ENCODE assay signal across 10 cellular contexts in genomic region chr1:67688526-67689219, GRCh38. TPM values are rescaled to one million over a fixed set of nuclear protein-coding genes. Genes with fewer than 3 reads are reported as not detected.
A peak's percentile ranks its signal among the peaks of the same experiment; 100 is the strongest.
DNase-seq lines count a peak whose midpoint lies in the region; ATAC-seq and TF ChIP-seq lines count a peak whose summit lies in the region.
"Had no signal": no experiment of that assay in that cellular context is flagged by ENCODE, and none has a peak within 500 bp of the region (broad histone marks: within the 10 kb centered on the region; RNA-seq: fewer than 3 reads in every experiment).

No MANE protein-coding gene starts in this region.

- H2BK15ac ChIP-seq in IMR-90 (ENCODE audit: low read depth, low read length) (no peak overlapping the region), mesenchymal stem cell (ENCODE audit: low read depth, poor library complexity, severe bottlenecking) (no peak overlapping the region)

- peak overlapping the region; percentile 37 for H3K4me3 Mint-ChIP-seq in activated CD8-positive, alpha-beta T cell treated with anti-CD3 and anti-CD28 coated beads for 36 hours
- H3K4me3 Mint-ChIP-seq in activated CD4-positive, alpha-beta T cell treated with anti-CD3 and anti-CD28 coated beads, Interleukin-2, amount 10 ng/mL, durations not matched to agents 7 days and 5 days: no peak overlapping the region

- peaks cover 39% of the 10 kb centered on the region for H3K4me1 Mint-ChIP-seq in activated CD8-positive, alpha-beta T cell treated with anti-CD3 and anti-CD28 coated beads for 36 hours (ENCODE audit: low read depth)
- peaks cover 34% of the 10 kb centered on the region for H3K4me1 Mint-ChIP-seq in activated CD4-positive, alpha-beta T cell treated with anti-CD3 and anti-CD28 coated beads, Interleukin-2, amount 10 ng/mL, durations not matched to agents 7 days and 5 days

- H3K9ac ChIP-seq in IMR-90 (ENCODE audit: low read depth, low read length) (peak overlapping the region; percentile 9; the same call in 1 of the 2 replicates), mesenchymal stem cell (ENCODE audit: low read length) (peak overlapping the region; percentile 98)

- H3K36me3 ChIP-seq in IMR-90 (ENCODE audit: control insufficient read depth, insufficient read depth, low read length) (peaks cover 12% of the 10 kb centered on the region), mesenchymal stem cell (ENCODE audit: control insufficient read depth in 1 of 2, insufficient read depth in 2 of 2, low read depth in 1 of 2, low read length in 2 of 2) (peaks cover 4 to 36% of the 10 kb centered on the region in 2 experiments), transverse colon (peaks cover 0 to 7% (median 3%) of the 10 kb centered on the region in 4 donors)

- ATAC-seq in IMR-90 (ENCODE audit: low read depth): no peak
- no peak for ATAC-seq in activated CD8-positive, alpha-beta T cell treated with anti-CD3 and anti-CD28 coated beads for 36 hours
- ATAC-seq in HG02763 (IDR thresholded peaks at IDR 0.05; ENCODE audit: unreplicated experiment): no peak

- POLR2A ChIA-PET in IMR-90 (lab: Charles Lee; ENCODE audit: unreplicated experiment): interaction anchor here (1.3 kb wide), 1 partner anchor 117 kb away, joined by 3 read pairs; no protein-coding TSS in a partner anchor
- POLR2A ChIA-PET in activated CD8-positive, alpha-beta T cell treated with anti-CD3 and anti-CD28 coated beads for 36 hours (lab: Charles Lee): no interaction called here
- POLR2A ChIA-PET in activated CD4-positive, alpha-beta T cell treated with anti-CD3 and anti-CD28 coated beads, Interleukin-2, amount 10 ng/mL, durations not matched to agents 7 days and 5 days (lab: Charles Lee): interaction anchor here (0.8 kb wide), 1 partner anchor 15 kb away, joined by 3 read pairs; no protein-coding TSS in a partner anchor

- CTCF ChIA-PET in IMR-90 (lab: Yijun Ruan, JAX): interaction anchor here (1.3 kb wide), 1 partner anchor 153 kb away, joined by 4 read pairs; no protein-coding TSS in a partner anchor
- CTCF ChIA-PET in activated CD8-positive, alpha-beta T cell treated with anti-CD3 and anti-CD28 coated beads for 36 hours (lab: Charles Lee): interaction anchor here (0.7 to 1.8 kb wide), 6 partner anchors 12 to 127 kb away, joined by 3 to 6 read pairs (median 4); no protein-coding TSS in a partner anchor
- CTCF ChIA-PET in activated CD4-positive, alpha-beta T cell treated with anti-CD3 and anti-CD28 coated beads, Interleukin-2, amount 10 ng/mL, durations not matched to agents 7 days and 5 days (lab: Charles Lee): interaction anchor here (1.1 kb wide), 1 partner anchor 13 kb away, joined by 3 read pairs; no protein-coding TSS in a partner anchor

- H3K4me3 ChIP-seq in IMR-90 (ENCODE audit: insufficient read depth, low read depth, low read length) (no peak overlapping the region), mesenchymal stem cell (ENCODE audit: insufficient read depth in 1 of 2, low read depth in 1 of 2, low read length in 2 of 2) (peak overlapping the region in 1 of 2 experiments; percentile 91), transverse colon (no peak overlapping the region)

- H3K4me2 ChIP-seq in IMR-90 (ENCODE audit: low read depth, low read length): no peak overlapping the region
- H3K4me2 ChIP-seq in mesenchymal stem cell (ENCODE audit: low read length, poor library complexity, severe bottlenecking): peak overlapping the region; percentile 27

- TF ChIP-seq CTCF in IMR-90 (conservative IDR thresholded peaks at IDR 0.05; ENCODE audit: low read depth, low read length): no peak
- no peak for TF ChIP-seq CTCF in activated CD8-positive, alpha-beta T cell treated with anti-CD3 and anti-CD28 coated beads for 36 hours (IDR thresholded peaks at IDR 0.05)
- no peak for TF ChIP-seq CTCF in transverse colon (IDR thresholded peaks at IDR 0.05)

- H3K27me3 Mint-ChIP-seq in activated CD8-positive, alpha-beta T cell treated with anti-CD3 and anti-CD28 coated beads for 36 hours: no peaks in the 10 kb centered on the region
- no peaks in the 10 kb centered on the region for H3K27me3 Mint-ChIP-seq in activated CD4-positive, alpha-beta T cell treated with anti-CD3 and anti-CD28 coated beads, Interleukin-2, amount 10 ng/mL, durations not matched to agents 7 days and 5 days

- peak overlapping the region in 1 of 2 experiments; percentile 17; a peak in 1 of 4 replicates for H4K8ac ChIP-seq in IMR-90 (ENCODE audit: low read depth in 2 of 2, low read length in 2 of 2)
- no peak overlapping the region for H4K8ac ChIP-seq in mesenchymal stem cell (ENCODE audit: low read length)

- H2BK120ac ChIP-seq in IMR-90 (ENCODE audit: low read depth, low read length) (peak overlapping the region; percentile 45; the same call in 1 of the 2 replicates), mesenchymal stem cell (ENCODE audit: low read depth, low read length) (no peak overlapping the region)

- H2AK9ac ChIP-seq in IMR-90 (replicated peaks; ENCODE audit: low read depth, low read length, poor library complexity): no peak overlapping the region

- H3K14ac ChIP-seq in IMR-90 (replicated peaks; ENCODE audit: low read depth, low read length) (peak overlapping the region; percentile 53), mesenchymal stem cell (ENCODE audit: low read length in 2 of 2) (no peak overlapping the region)

- H3K27ac Mint-ChIP-seq in activated CD8-positive, alpha-beta T cell treated with anti-CD3 and anti-CD28 coated beads for 36 hours: peak overlapping the region; percentile 45
- H3K27ac Mint-ChIP-seq in activated CD4-positive, alpha-beta T cell treated with anti-CD3 and anti-CD28 coated beads, Interleukin-2, amount 10 ng/mL, durations not matched to agents 7 days and 5 days: no peak overlapping the region

- H3K18ac ChIP-seq in IMR-90 (ENCODE audit: low read depth, low read length) (no peak overlapping the region), mesenchymal stem cell (ENCODE audit: low read depth in 1 of 2, low read length in 2 of 2) (no peak overlapping the region)

- peak overlapping the region in 1 of 2 experiments; percentile 9 for H2BK12ac ChIP-seq in mesenchymal stem cell (ENCODE audit: low read length in 2 of 2)

- H2BK5ac ChIP-seq in IMR-90 (ENCODE audit: low read depth, low read length, poor library complexity, severe bottlenecking): peak overlapping the region; percentile 12
- H2BK5ac ChIP-seq in mesenchymal stem cell (ENCODE audit: low read depth, low read length, poor library complexity, severe bottlenecking): peak overlapping the region; percentile 66

- H3K9me3 ChIP-seq in IMR-90 (ENCODE audit: control insufficient read depth, insufficient read depth, low read length): no peaks in the 10 kb centered on the region
- no peaks in the 10 kb centered on the region for H3K9me3 ChIP-seq in mesenchymal stem cell (ENCODE audit: control insufficient read depth, low read length)
- H3K9me3 ChIP-seq in transverse colon: no peaks in the 10 kb centered on the region

- no peak overlapping the region for H4K91ac ChIP-seq in IMR-90 (ENCODE audit: insufficient read depth, low read depth, low read length)
- no peak overlapping the region for H4K91ac ChIP-seq in mesenchymal stem cell (ENCODE audit: low read length)

- peaks cover 7% of the 10 kb centered on the region for H3K9me1 ChIP-seq in IMR-90 (ENCODE audit: insufficient read depth, low read length)

- peaks cover 38% of the 10 kb centered on the region for H3K36me3 Mint-ChIP-seq in activated CD8-positive, alpha-beta T cell treated with anti-CD3 and anti-CD28 coated beads for 36 hours (ENCODE audit: low read depth)
- peaks cover 26% of the 10 kb centered on the region for H3K36me3 Mint-ChIP-seq in activated CD4-positive, alpha-beta T cell treated with anti-CD3 and anti-CD28 coated beads, Interleukin-2, amount 10 ng/mL, durations not matched to agents 7 days and 5 days (ENCODE audit: low read depth)

- no peak overlapping the region; the same call in 1 of the 2 replicates for H2BK20ac ChIP-seq in IMR-90 (ENCODE audit: low read depth, low read length)

- BruUV-seq in IMR-90 (replicated peaks; lab: Mats Ljungman, UMichigan): no TSS peak

- DNase-seq in Caki2 (ENCODE audit: low read depth): peak; percentile 25
- no peak for DNase-seq in IMR-90
- DNase-seq in activated CD8-positive, alpha-beta T cell treated with anti-CD3 and anti-CD28 coated beads for 36 hours: no peak
- no peak for DNase-seq in mesenchymal stem cell
- DNase-seq in transverse colon: no peak
- no peak for DNase-seq in head of caudate nucleus
- no peak for DNase-seq in activated CD4-positive, alpha-beta T cell treated with anti-CD3 and anti-CD28 coated beads, Interleukin-2, amount 10 ng/mL, durations not matched to agents 7 days and 5 days
- DNase-seq: NCI-H2029 treated with DMSO at 0.1 percent for 48 hours had no signal

- no peak for TF ChIP-seq POLR2A in IMR-90 (IDR thresholded peaks at IDR 0.05; ENCODE audit: low read depth, low read length)
- no peak for TF ChIP-seq POLR2A in transverse colon (IDR thresholded peaks at IDR 0.05)

- no peak overlapping the region for H2AFZ ChIP-seq in IMR-90 (replicated peaks; ENCODE audit: low read length, poor library complexity)
- no peak overlapping the region for H2AFZ ChIP-seq in mesenchymal stem cell (ENCODE audit: low read depth, low read length)

- H3K4me1 ChIP-seq in IMR-90 (ENCODE audit: control insufficient read depth, insufficient read depth, low read length) (peaks cover 8% of the 10 kb centered on the region), mesenchymal stem cell (ENCODE audit: control insufficient read depth, insufficient read depth, low read depth, low read length) (peaks cover 5% of the 10 kb centered on the region), transverse colon (peaks cover 7 to 23% (median 20%) of the 10 kb centered on the region in 4 donors)

- WGBS in IMR-90 (ENCODE audit: extremely low coverage in 2 of 2, insufficient read length in 1 of 2), 2 experiments: 50% methylated on average over 2 of the region's 3 CpGs; no CpG with 5 or more reads in 1 of the 2 experiments
- WGBS in mesenchymal stem cell: 35% methylated on average over 3 of the region's 3 CpGs
- 22 to 70% methylated on average over 3 of the region's 3 CpGs for WGBS in transverse colon (ENCODE audit: low coverage in 1 of 2), 2 donors

- H3K79me1 ChIP-seq in IMR-90 (ENCODE audit: low read depth in 1 of 2, low read length in 2 of 2): peaks cover 10 to 27% of the 10 kb centered on the region in 2 experiments
- H3K79me1 ChIP-seq in mesenchymal stem cell (replicated peaks; ENCODE audit: low read length, poor library complexity, severe bottlenecking): peaks cover 1% of the 10 kb centered on the region

- in situ Hi-C loops in Caki2 (cut with HindIII; ENCODE audit: low pct_unique_long_range_greater_than_20kb, low sequenced_read_pairs) (no loop called here), IMR-90 (cut with MboI; ENCODE audit: low sequenced_read_pairs) (loop anchor here (25.0 kb wide), 1 partner anchor 126 kb away; no protein-coding TSS in a partner anchor), transverse colon (cut with MboI; ENCODE audit: low pct_ligation_motif_present in 1 of 4, low pct_unique_long_range_greater_than_20kb in 1 of 4, low sequenced_read_pairs in 3 of 4) (loop anchor here in 1 of 4 donors (10.0 kb wide), 1 partner anchor 46 kb away; no protein-coding TSS in a partner anchor)

- H4K20me1 ChIP-seq in IMR-90 (ENCODE audit: insufficient read depth, low read length): peaks cover 15% of the 10 kb centered on the region

- peak overlapping the region; percentile 71 for H3K4ac ChIP-seq in IMR-90 (ENCODE audit: low read depth, low read length)
- H3K4ac ChIP-seq in mesenchymal stem cell (ENCODE audit: low read depth in 1 of 2, low read length in 2 of 2): peak overlapping the region in 1 of 2 experiments; percentile 55

- intact Hi-C loops in IMR-90 (cut with micrococcal nuclease): loop anchor here (1.0 to 5.0 kb wide), 2 partner anchors 72 to 424 kb away; no protein-coding TSS in a partner anchor
- intact Hi-C loops in activated CD8-positive, alpha-beta T cell treated with anti-CD3 and anti-CD28 coated beads for 36 hours (cut with micrococcal nuclease): loop anchor here (5.0 to 10.0 kb wide), 2 partner anchors 49 to 354 kb away; no protein-coding TSS in a partner anchor
- intact Hi-C loops in transverse colon (cut with DNase I; ENCODE audit: low total_unique reads): no loop called here
- intact Hi-C loops in head of caudate nucleus (cut with DNase I): loop anchor here (10.0 kb wide), 1 partner anchor 66 kb away; no protein-coding TSS in a partner anchor

- H3K27ac ChIP-seq in IMR-90 (ENCODE audit: insufficient read depth, low read length) (peak overlapping the region; percentile 2; the same call in 1 of the 2 replicates), mesenchymal stem cell (ENCODE audit: low read length, poor library complexity, severe bottlenecking) (peak overlapping the region; percentile 36), transverse colon (no peak overlapping the region)
- H3K27ac ChIP-seq: VCaP had no signal

- dilution Hi-C loops in IMR-90 (cut with HindIII; ENCODE audit: low sequenced_read_pairs, unreplicated experiment): no loop called here

- H4K5ac ChIP-seq in IMR-90 (ENCODE audit: low read depth, low read length): no peak overlapping the region

- no peak for TF ChIP-seq RAD21 in IMR-90 (IDR thresholded peaks at IDR 0.05; ENCODE audit: low read length)

- no peaks in the 10 kb centered on the region for H3K27me3 ChIP-seq in IMR-90 (ENCODE audit: control insufficient read depth, insufficient read depth, low read length)
- no peaks in the 10 kb centered on the region for H3K27me3 ChIP-seq in mesenchymal stem cell (ENCODE audit: control insufficient read depth in 1 of 2, insufficient read depth in 1 of 2, low read length in 2 of 2)
- no peaks in the 10 kb centered on the region for H3K27me3 ChIP-seq in transverse colon

- H3K56ac ChIP-seq in IMR-90 (ENCODE audit: extremely low read depth, insufficient read depth, low read length): no peak overlapping the region

- no peak for TF ChIP-seq EP300 in transverse colon (IDR thresholded peaks at IDR 0.05; ENCODE audit: low read depth)

- peak overlapping the region; percentile 79; the same call in 1 of the 2 replicates for H3K23ac ChIP-seq in IMR-90 (ENCODE audit: low read depth, low read length)
- peak overlapping the region in 1 of 2 experiments; percentile 51 for H3K23ac ChIP-seq in mesenchymal stem cell (ENCODE audit: low read length in 2 of 2)

- H2AK5ac ChIP-seq in IMR-90 (ENCODE audit: low read depth, low read length) (peak overlapping the region; percentile 47), mesenchymal stem cell (ENCODE audit: low read length, severe bottlenecking) (peak overlapping the region; percentile 36)

- no peaks in the 10 kb centered on the region for H3K9me3 Mint-ChIP-seq in activated CD8-positive, alpha-beta T cell treated with anti-CD3 and anti-CD28 coated beads for 36 hours
- H3K9me3 Mint-ChIP-seq in activated CD4-positive, alpha-beta T cell treated with anti-CD3 and anti-CD28 coated beads, Interleukin-2, amount 10 ng/mL, durations not matched to agents 7 days and 5 days: no peaks in the 10 kb centered on the region

RNA-seq across cellular contexts. Expression of gene GADD45A, which starts 3.7 kb away (rescaled TPM):
- total RNA-seq in Caki2 (2014; rRNA removed; shearing (Covaris generic); ENCODE audit: low replicate concordance): 9.5 and 24.1 TPM in 2 replicates
- total RNA-seq in IMR-90 (2012; rRNA removed) (10.9 and 16.7 TPM in 2 replicates), transverse colon (10 to 100 TPM in 3 of 4 donors, 1 to 10 TPM in 1; 2.0 to 79.7 (median 69.9) TPM)
- polyA plus RNA-seq in IMR-90 (2012; rRNA removed): 114 and 129 TPM in 2 replicates
- 128 and 171 TPM in 2 replicates for polyA plus RNA-seq in IMR-90 (2012; cell fraction: cytosol; rRNA removed)
- polyA plus RNA-seq in IMR-90 (2012; cell fraction: nucleus; rRNA removed; ENCODE audit: low replicate concordance): 210 and 388 TPM in 2 replicates
- 10 to 100 TPM; 33.5 to 34.3 TPM for total RNA-seq in activated CD8-positive, alpha-beta T cell treated with anti-CD3 and anti-CD28 coated beads for 36 hours
- polyA plus RNA-seq in mesenchymal stem cell (2013, experiment 1 of 2): 46.4 TPM
- polyA plus RNA-seq in mesenchymal stem cell (2013, experiment 2 of 2): 48.5 TPM
- 10 to 100 TPM; 14.2 to 16.6 TPM for total RNA-seq in activated CD4-positive, alpha-beta T cell treated with anti-CD3 and anti-CD28 coated beads, Interleukin-2, amount 10 ng/mL, durations not matched to agents 7 days and 5 days

Comparison
In these comparisons a context has a peak if more than half of its experiments do, and no peak if none do; other contexts are left out.
1. H3K27ac ChIP-seq: peak in IMR-90 (single experiment) and mesenchymal stem cell (single experiment); none in transverse colon (0 of 4).